In the genomic region with DNA sequence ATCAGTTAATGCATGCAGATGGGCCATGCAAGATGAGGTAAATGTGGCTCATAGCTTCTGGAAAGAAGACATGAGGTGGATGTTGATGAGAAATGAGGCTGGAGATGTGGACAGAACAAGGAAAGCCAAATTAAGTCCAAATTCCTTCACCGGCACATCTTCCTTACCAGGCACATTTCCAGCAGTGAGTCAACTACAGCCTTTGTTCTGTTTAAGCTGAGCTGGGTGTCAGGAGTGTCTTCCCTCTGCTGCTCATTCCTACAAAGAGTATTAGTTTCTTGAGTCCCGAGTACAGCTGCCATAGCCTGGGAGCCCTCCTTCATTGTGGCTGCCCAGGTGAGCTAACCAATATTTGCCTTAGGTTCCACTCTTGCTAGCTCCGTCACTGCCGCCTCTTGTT, we compare ENCODE assay signal across 30 cellular contexts.
A peak's percentile ranks its signal among the peaks of the same experiment; 100 is the strongest.
DNase-seq lines count a peak whose midpoint lies in the region; ATAC-seq and TF ChIP-seq lines count a peak whose summit lies in the region.
"Had no signal": no experiment of that assay in that cellular context is flagged by ENCODE, and none has a peak within 500 bp of the region (broad histone marks: within the 10 kb centered on the region; RNA-seq: fewer than 3 reads in every experiment).

No MANE protein-coding gene starts in this region.

- ATAC-seq in HG02588 (IDR thresholded peaks at IDR 0.05; ENCODE audit: unreplicated experiment) (no peak), GM18907 (IDR thresholded peaks at IDR 0.05; ENCODE audit: unreplicated experiment) (no peak)
- ATAC-seq: activated CD4-positive, CD25-positive, alpha-beta regulatory T cell treated with anti-CD3 and anti-CD28 coated beads, Interleukin-2, amount 50 U/mL, for 24 hours; body of pancreas; left ventricle myocardium superior; SK-N-SH treated with all-trans-retinoic acid at 6 μM for 48 hours; stimulated activated naive CD8-positive, alpha-beta T cell treated with anti-CD3 and anti-CD28 coated beads, Interleukin-15, Interleukin-2, amounts not matched to agents 100 U/mL and 50 U/mL, for 24 hours had no signal

- no peaks in the 10 kb centered on the region for H3K27me3 Mint-ChIP-seq in progenitor cell of endocrine pancreas
- H3K27me3 Mint-ChIP-seq: activated CD4-positive, alpha-beta memory T cell treated with anti-CD3 and anti-CD28 coated beads for 36 hours; CD4-positive, alpha-beta T cell; IgD-negative memory B cell had no signal

- no peak overlapping the region for H3K27ac Mint-ChIP-seq in progenitor cell of endocrine pancreas
- H3K27ac Mint-ChIP-seq: activated CD4-positive, alpha-beta memory T cell treated with anti-CD3 and anti-CD28 coated beads for 36 hours; CD4-positive, alpha-beta T cell; IgD-negative memory B cell had no signal

- no peak overlapping the region for H3K4me3 ChIP-seq in fibroblast of mammary gland (ENCODE audit: control insufficient read depth, low read depth, low read length)
- H3K4me3 ChIP-seq: body of pancreas, right atrium auricular region, smooth muscle cell, thoracic aorta had no signal

- H3K4me3 Mint-ChIP-seq in progenitor cell of endocrine pancreas (ENCODE audit: low read depth) = no peak overlapping the region
- H3K4me3 Mint-ChIP-seq: activated CD4-positive, alpha-beta memory T cell treated with anti-CD3 and anti-CD28 coated beads for 36 hours; CD4-positive, alpha-beta T cell; IgD-negative memory B cell had no signal

- POLR2A ChIA-PET in RWPE1 (lab: Yijun Ruan, JAX; ENCODE audit: low non-redundant PET) = no interaction called here

- no peaks in the 10 kb centered on the region for H3K9me3 Mint-ChIP-seq in progenitor cell of endocrine pancreas (ENCODE audit: low read depth)
- H3K9me3 Mint-ChIP-seq: activated CD4-positive, alpha-beta memory T cell treated with anti-CD3 and anti-CD28 coated beads for 36 hours; CD4-positive, alpha-beta T cell had no signal

- CTCF ChIA-PET in RWPE1 (lab: Yijun Ruan, JAX) = no interaction called here

- H3K27ac ChIP-seq in RWPE1 = no peak overlapping the region
- H3K27ac ChIP-seq: body of pancreas, parathyroid adenoma, right atrium auricular region, thoracic aorta had no signal

- peak; percentile 62 for DNase-seq in AG08395 (ENCODE audit: low spot score)
- DNase-seq in GM04504 (ENCODE audit: low read depth) = peak; percentile 33
- DNase-seq in RWPE1 (ENCODE audit: low spot score) = peak; percentile 9
- peak; percentile 69 for DNase-seq in fibroblast of mammary gland (ENCODE audit: low read depth)
- no peak for DNase-seq in progenitor cell of endocrine pancreas (ENCODE audit: low spot score, unreplicated experiment)
- DNase-seq in epidermal melanocyte (ENCODE audit: insufficient read length, low spot score) = no peak
- DNase-seq: activated CD4-positive, alpha-beta memory T cell treated with anti-CD3 and anti-CD28 coated beads for 36 hours; activated naive CD4-positive, alpha-beta T cell treated with Interleukin-2 at 50 U/mL for 16 hours; body of pancreas; CD4-positive, alpha-beta T cell; cerebellar nuclear complex; DND-41; glutamatergic neuron; left ventricle myocardium superior; NCI-H1105 treated with DMSO at 0.1 percent for 48 hours; NCI-H187 treated with DMSO at 0.1 percent for 48 hours; NCI-H524; NK-92 treated with Interleukin-12 subunit alpha and Interleukin-12 subunit beta, amount 100 ng/mL, for 24 hours; Right ventricle myocardium superior; stimulated activated naive CD8-positive, alpha-beta T cell treated with anti-CD3 and anti-CD28 coated beads, Interleukin-15, Interleukin-2, amounts not matched to agents 100 U/mL and 50 U/mL, for 24 hours; T-helper 2 cell had no signal

- TF ChIP-seq CTCF in RWPE1 (conservative IDR thresholded peaks at IDR 0.05; ENCODE audit: low read depth) (no peak), fibroblast of mammary gland (conservative IDR thresholded peaks at IDR 0.05; ENCODE audit: control insufficient read depth, insufficient read depth, low read depth, low read length) (no peak), progenitor cell of endocrine pancreas (IDR thresholded peaks at IDR 0.05; ENCODE audit: unreplicated experiment) (no peak)

- H3K36me3 Mint-ChIP-seq in progenitor cell of endocrine pancreas (ENCODE audit: insufficient read depth) = no peaks in the 10 kb centered on the region
- H3K36me3 Mint-ChIP-seq: activated CD4-positive, alpha-beta memory T cell treated with anti-CD3 and anti-CD28 coated beads for 36 hours; IgD-negative memory B cell had no signal

- no peaks in the 10 kb centered on the region for H3K4me1 Mint-ChIP-seq in progenitor cell of endocrine pancreas (ENCODE audit: low read depth)

Comparison
In these comparisons a context has a peak if more than half of its experiments do, and no peak if none do; other contexts are left out.
1. DNase-seq: peak in AG08395 (single experiment), GM04504 (single experiment), RWPE1 (single experiment) and fibroblast of mammary gland (single experiment); none in progenitor cell of endocrine pancreas (single experiment) and epidermal melanocyte (single experiment).